ENCODE assay signal across 17 cellular contexts in the genomic region with DNA sequence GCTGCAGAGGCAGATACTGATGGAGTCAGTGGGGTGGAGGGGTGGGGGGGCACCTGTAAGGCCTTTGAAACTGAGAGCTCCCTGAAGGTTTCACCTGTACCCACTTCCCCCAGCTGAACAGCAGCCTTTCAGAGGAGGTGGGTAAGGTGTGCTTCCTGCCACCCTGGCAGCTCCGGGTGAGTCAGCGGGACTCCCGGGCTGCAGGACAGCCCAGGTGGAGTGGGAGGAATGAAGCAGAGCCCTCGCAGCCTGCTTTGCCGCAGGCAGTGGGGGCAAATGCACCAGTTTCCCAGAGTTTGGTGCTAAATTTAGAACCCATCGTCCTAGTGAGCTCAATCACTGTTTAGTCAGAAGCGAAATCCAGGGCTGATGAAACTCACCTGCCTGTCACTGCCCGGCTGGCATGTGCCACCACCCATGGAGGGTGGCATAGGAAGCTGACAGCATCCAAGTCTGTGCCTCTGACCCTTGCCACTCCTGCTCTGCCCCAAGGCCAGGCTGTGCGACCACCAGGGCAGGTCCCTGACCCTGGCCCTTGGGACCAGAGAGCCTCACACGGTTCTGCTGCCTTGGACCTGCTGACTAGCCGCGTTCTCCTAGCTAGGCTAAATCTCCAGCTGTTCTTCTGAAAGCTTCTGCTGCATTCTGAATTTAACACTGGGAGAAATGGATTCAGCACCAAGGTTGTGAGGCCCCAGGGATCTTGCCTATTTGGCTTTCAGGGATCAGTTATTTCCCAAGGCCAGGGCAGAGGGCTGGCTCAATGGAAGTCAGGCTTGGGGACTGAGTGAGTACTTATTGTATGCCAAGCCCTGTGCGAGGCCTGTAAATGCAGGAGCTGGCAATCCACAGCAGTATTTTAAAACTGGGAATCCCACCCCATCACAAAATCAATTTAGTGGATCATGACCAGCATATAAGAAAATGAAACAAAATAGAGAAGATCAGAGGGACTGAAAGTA.
DNase-seq lines count a peak whose midpoint lies in the region; ATAC-seq and TF ChIP-seq lines count a peak whose summit lies in the region.
"Had no signal": no experiment of that assay in that cellular context is flagged by ENCODE, and none has a peak within 500 bp of the region (broad histone marks: within the 10 kb centered on the region; RNA-seq: fewer than 3 reads in every experiment).

No MANE protein-coding gene starts in this region.

- no TSS peak for BruUV-seq in Calu3 (replicated peaks; lab: Mats Ljungman, UMichigan)

- H3K36me3 ChIP-seq in lower lobe of right lung = no peaks in the 10 kb centered on the region

- intact Hi-C loops in Calu3 (cut with micrococcal nuclease; ENCODE audit: unreplicated experiment) = loop anchor here (10.0 kb wide), 1 partner anchor 317 kb away; no protein-coding TSS in a partner anchor
- intact Hi-C loops in lower lobe of right lung (cut with DNase I) = no loop called here

- CTCF ChIA-PET in Calu3 (lab: Charles Lee) = interaction anchor here (0.5 to 1.4 kb wide), 5 partner anchors 9 to 347 kb away, joined by 3 to 7 read pairs (median 4); no protein-coding TSS in a partner anchor
- CTCF ChIA-PET in RWPE1 (lab: Yijun Ruan, JAX) = interaction anchor here (0.8 kb wide), 1 partner anchor 26 kb away, joined by 3 read pairs; no protein-coding TSS in a partner anchor

- no peak overlapping the region for H3K27ac Mint-ChIP-seq in Calu3 (ENCODE audit: unreplicated experiment)

- DNase-seq in Calu3 (peak; percentile 61), RWPE1 (ENCODE audit: low spot score) (peak; percentile 86), putamen (ENCODE audit: low spot score) (peak; percentile 70), cortex of kidney (lab: John Stamatoyannopoulos, UW) (no peak), lower lobe of right lung (no peak)
- no peak for DNase-seq in activated CD4-positive, CD25-positive, alpha-beta regulatory T cell treated with anti-CD3 and anti-CD28 coated beads, Interleukin-2, amount 50 U/mL, for 72 hours
- DNase-seq: C1 segment of cervical spinal cord, DMS153, EL, H7, IMR-90, Kasumi-1, NCI-H1417 treated with DMSO at 0.1 percent for 48 hours, NCI-H2029, NCI-H524 had no signal

- H3K9me3 ChIP-seq in lower lobe of right lung = no peaks in the 10 kb centered on the region

- H3K27ac ChIP-seq in RWPE1 = no peak overlapping the region
- H3K27ac ChIP-seq in lower lobe of right lung = no peak overlapping the region

- peak; percentile 44 for ATAC-seq in esophagus mucosa
- no peak for ATAC-seq in lower lobe of right lung
- ATAC-seq in HG03039 (IDR thresholded peaks at IDR 0.05; ENCODE audit: unreplicated experiment) = no peak

- H3K4me1 ChIP-seq in lower lobe of right lung = no peaks in the 10 kb centered on the region

- peaks cover 18% of the 10 kb centered on the region for H3K4me1 Mint-ChIP-seq in Calu3 (ENCODE audit: low read depth, unreplicated experiment)

- H3K36me3 Mint-ChIP-seq in Calu3 (ENCODE audit: insufficient read depth, unreplicated experiment) = peaks cover 4% of the 10 kb centered on the region

- H3K4me3 Mint-ChIP-seq in Calu3 (ENCODE audit: low read depth, unreplicated experiment) = no peak overlapping the region

- H3K27me3 Mint-ChIP-seq in Calu3 (ENCODE audit: unreplicated experiment) = no peaks in the 10 kb centered on the region

- no peak for TF ChIP-seq CTCF in Calu3 (IDR thresholded peaks at IDR 0.05; ENCODE audit: unreplicated experiment)
- TF ChIP-seq CTCF in RWPE1 (conservative IDR thresholded peaks at IDR 0.05; ENCODE audit: low read depth) = no peak
- no peak for TF ChIP-seq CTCF in lower lobe of right lung (IDR thresholded peaks at IDR 0.05)

- peaks cover under 1% of the 10 kb centered on the region for H3K27me3 ChIP-seq in lower lobe of right lung (ENCODE audit: low read depth)

- H3K9me3 Mint-ChIP-seq in Calu3 (ENCODE audit: low read depth, unreplicated experiment) = no peaks in the 10 kb centered on the region

- POLR2A ChIA-PET in RWPE1 (lab: Yijun Ruan, JAX; ENCODE audit: low non-redundant PET) = no interaction called here

- no peak overlapping the region for H3K4me3 ChIP-seq in lower lobe of right lung

Comparison
In these comparisons a context has a peak if more than half of its experiments do, and no peak if none do; other contexts are left out.
1. DNase-seq: peak in Calu3 (single experiment), RWPE1 (single experiment) and putamen (single experiment); none in cortex of kidney (single experiment), activated CD4-positive, CD25-positive, alpha-beta regulatory T cell treated with anti-CD3 and anti-CD28 coated beads, Interleukin-2, amount 50 U/mL, for 72 hours (single experiment) and lower lobe of right lung (single experiment).